In genomic region chr12:2902287-2902880, GRCh38 we compare ENCODE assay signal across 1 cellular context.
TF ChIP-seq lines count a peak whose summit lies in the region.

No MANE protein-coding gene starts in this region.

TF ChIP-seq in HEK293, 187 proteins besides CTCF, POLR2A, EP300 and RAD21 (continued from another document and continues in another):
- TF ChIP-seq ZNF214 (tag by site-specific recombination; IDR thresholded peaks at IDR 0.05; ENCODE audit: borderline replicate concordance) (no peak), SP2 (tag by site-specific recombination; IDR thresholded peaks at IDR 0.05) (no peak), ZNF114 (tag by site-specific recombination; IDR thresholded peaks at IDR 0.05) (no peak), ZNF24 (tag by site-specific recombination; IDR thresholded peaks at IDR 0.05) (no peak), ZNF530 (tag by site-specific recombination; IDR thresholded peaks at IDR 0.05; ENCODE audit: low read depth) (no peak), ZNF561 (tag by site-specific recombination; IDR thresholded peaks at IDR 0.05; ENCODE audit: borderline replicate concordance) (no peak), ZBTB1 (tag by site-specific recombination; IDR thresholded peaks at IDR 0.05) (no peak), TSHZ1 (tag by site-specific recombination; IDR thresholded peaks at IDR 0.05; ENCODE audit: borderline replicate concordance) (no peak), ZSCAN30 (tag by site-specific recombination; IDR thresholded peaks at IDR 0.05) (peak; percentile 70; the same call in 1 of the 2 replicates), ZNF157 (tag by site-specific recombination; IDR thresholded peaks at IDR 0.05) (no peak), ZSCAN16 (tag by site-specific recombination; IDR thresholded peaks at IDR 0.05) (no peak), GLIS2 (tag by site-specific recombination; IDR thresholded peaks at IDR 0.05) (no peak), ZNF423 (tag by site-specific recombination; IDR thresholded peaks at IDR 0.05) (no peak), ZNF274 (IDR thresholded peaks at IDR 0.05; ENCODE audit: low read length) (no peak), ZNF274 (tag by site-specific recombination; IDR thresholded peaks at IDR 0.05; ENCODE audit: borderline replicate concordance) (no peak), ZNF426 (tag by site-specific recombination; IDR thresholded peaks at IDR 0.05) (no peak), PRDM1 (tag by site-specific recombination; IDR thresholded peaks at IDR 0.05) (peak; percentile 53; the same call in 1 of the 2 replicates), MYNN (tag by site-specific recombination; IDR thresholded peaks at IDR 0.05; ENCODE audit: borderline replicate concordance) (no peak), TRIM28 (IDR thresholded peaks at IDR 0.05; ENCODE audit: borderline replicate concordance, low read length) (peak; percentile 96), ZNF701 (tag by site-specific recombination; IDR thresholded peaks at IDR 0.05) (no peak), ZNF132 (tag by site-specific recombination; IDR thresholded peaks at IDR 0.05; ENCODE audit: borderline replicate concordance) (no peak), ZNF654 (tag by site-specific recombination; IDR thresholded peaks at IDR 0.05; ENCODE audit: low read depth) (no peak), RBAK (tag by site-specific recombination; IDR thresholded peaks at IDR 0.05) (no peak), ZNF398 (tag by site-specific recombination; IDR thresholded peaks at IDR 0.05) (no peak), FEZF1 (tag by site-specific recombination; IDR thresholded peaks at IDR 0.05) (0 out of 2 replicates have a peak, but pooled peaks have one; percentile 16), ZNF704 (tag by site-specific recombination; IDR thresholded peaks at IDR 0.05) (no peak), ZNF776 (tag by site-specific recombination; IDR thresholded peaks at IDR 0.05; ENCODE audit: borderline replicate concordance) (no peak), ZNF785 (tag by site-specific recombination; IDR thresholded peaks at IDR 0.05) (no peak), ZNF211 (tag by site-specific recombination; IDR thresholded peaks at IDR 0.05; ENCODE audit: low read depth) (no peak), ZNF571 (tag by site-specific recombination; IDR thresholded peaks at IDR 0.05) (no peak), ZFP41 (tag by site-specific recombination; IDR thresholded peaks at IDR 0.05; ENCODE audit: borderline replicate concordance) (no peak), ZIC2 (tag by site-specific recombination; IDR thresholded peaks at IDR 0.05) (peak; percentile 93), KLF8 (tag by site-specific recombination; IDR thresholded peaks at IDR 0.05) (no peak), SCRT1 (tag by site-specific recombination; IDR thresholded peaks at IDR 0.05; ENCODE audit: borderline replicate concordance) (0 out of 2 replicates have a peak, but pooled peaks have one; percentile 26), ZNF155 (tag by site-specific recombination; IDR thresholded peaks at IDR 0.05) (no peak), SALL2 (tag by site-specific recombination; IDR thresholded peaks at IDR 0.05; ENCODE audit: borderline replicate concordance) (no peak), ZNF560 (tag by site-specific recombination; IDR thresholded peaks at IDR 0.05; ENCODE audit: borderline replicate concordance) (no peak), ZNF555 (tag by site-specific recombination; conservative IDR thresholded peaks at IDR 0.05) (no peak), ZBTB44 (tag by site-specific recombination; IDR thresholded peaks at IDR 0.05) (peak; percentile 94), ZNF16 (tag by site-specific recombination; IDR thresholded peaks at IDR 0.05; ENCODE audit: low read depth) (no peak), ZNF76 (tag by site-specific recombination; IDR thresholded peaks at IDR 0.05; ENCODE audit: borderline replicate concordance, low read depth) (no peak), ZNF626 (tag by site-specific recombination; IDR thresholded peaks at IDR 0.05) (no peak), ZNF623 (tag by site-specific recombination; IDR thresholded peaks at IDR 0.05) (no peak), BCL11B (tag by site-specific recombination; IDR thresholded peaks at IDR 0.05; ENCODE audit: low read depth) (no peak)
- TF ChIP-seq, protein P1, sequence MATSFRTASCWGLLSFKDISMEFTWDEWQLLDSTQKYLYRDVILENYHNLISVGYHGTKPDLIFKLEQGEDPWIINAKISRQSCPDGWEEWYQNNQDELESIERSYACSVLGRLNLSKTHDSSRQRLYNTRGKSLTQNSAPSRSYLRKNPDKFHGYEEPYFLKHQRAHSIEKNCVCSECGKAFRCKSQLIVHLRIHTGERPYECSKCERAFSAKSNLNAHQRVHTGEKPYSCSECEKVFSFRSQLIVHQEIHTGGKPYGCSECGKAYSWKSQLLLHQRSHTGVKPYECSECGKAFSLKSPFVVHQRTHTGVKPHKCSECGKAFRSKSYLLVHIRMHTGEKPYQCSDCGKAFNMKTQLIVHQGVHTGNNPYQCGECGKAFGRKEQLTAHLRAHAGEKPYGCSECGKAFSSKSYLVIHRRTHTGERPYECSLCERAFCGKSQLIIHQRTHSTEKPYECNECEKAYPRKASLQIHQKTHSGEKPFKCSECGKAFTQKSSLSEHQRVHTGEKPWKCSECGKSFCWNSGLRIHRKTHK (tag by site-specific recombination; IDR thresholded peaks at IDR 0.05) = no peak
- TF ChIP-seq, protein P2, sequence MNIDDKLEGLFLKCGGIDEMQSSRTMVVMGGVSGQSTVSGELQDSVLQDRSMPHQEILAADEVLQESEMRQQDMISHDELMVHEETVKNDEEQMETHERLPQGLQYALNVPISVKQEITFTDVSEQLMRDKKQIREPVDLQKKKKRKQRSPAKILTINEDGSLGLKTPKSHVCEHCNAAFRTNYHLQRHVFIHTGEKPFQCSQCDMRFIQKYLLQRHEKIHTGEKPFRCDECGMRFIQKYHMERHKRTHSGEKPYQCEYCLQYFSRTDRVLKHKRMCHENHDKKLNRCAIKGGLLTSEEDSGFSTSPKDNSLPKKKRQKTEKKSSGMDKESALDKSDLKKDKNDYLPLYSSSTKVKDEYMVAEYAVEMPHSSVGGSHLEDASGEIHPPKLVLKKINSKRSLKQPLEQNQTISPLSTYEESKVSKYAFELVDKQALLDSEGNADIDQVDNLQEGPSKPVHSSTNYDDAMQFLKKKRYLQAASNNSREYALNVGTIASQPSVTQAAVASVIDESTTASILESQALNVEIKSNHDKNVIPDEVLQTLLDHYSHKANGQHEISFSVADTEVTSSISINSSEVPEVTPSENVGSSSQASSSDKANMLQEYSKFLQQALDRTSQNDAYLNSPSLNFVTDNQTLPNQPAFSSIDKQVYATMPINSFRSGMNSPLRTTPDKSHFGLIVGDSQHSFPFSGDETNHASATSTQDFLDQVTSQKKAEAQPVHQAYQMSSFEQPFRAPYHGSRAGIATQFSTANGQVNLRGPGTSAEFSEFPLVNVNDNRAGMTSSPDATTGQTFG (tag by site-specific recombination; IDR thresholded peaks at IDR 0.05; ENCODE audit: borderline replicate concordance) = no peak
- TF ChIP-seq, protein P3, sequence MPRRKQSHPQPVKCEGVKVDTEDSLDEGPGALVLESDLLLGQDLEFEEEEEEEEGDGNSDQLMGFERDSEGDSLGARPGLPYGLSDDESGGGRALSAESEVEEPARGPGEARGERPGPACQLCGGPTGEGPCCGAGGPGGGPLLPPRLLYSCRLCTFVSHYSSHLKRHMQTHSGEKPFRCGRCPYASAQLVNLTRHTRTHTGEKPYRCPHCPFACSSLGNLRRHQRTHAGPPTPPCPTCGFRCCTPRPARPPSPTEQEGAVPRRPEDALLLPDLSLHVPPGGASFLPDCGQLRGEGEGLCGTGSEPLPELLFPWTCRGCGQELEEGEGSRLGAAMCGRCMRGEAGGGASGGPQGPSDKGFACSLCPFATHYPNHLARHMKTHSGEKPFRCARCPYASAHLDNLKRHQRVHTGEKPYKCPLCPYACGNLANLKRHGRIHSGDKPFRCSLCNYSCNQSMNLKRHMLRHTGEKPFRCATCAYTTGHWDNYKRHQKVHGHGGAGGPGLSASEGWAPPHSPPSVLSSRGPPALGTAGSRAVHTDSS (tag by site-specific recombination; IDR thresholded peaks at IDR 0.05) = no peak
- TF ChIP-seq, protein P4, sequence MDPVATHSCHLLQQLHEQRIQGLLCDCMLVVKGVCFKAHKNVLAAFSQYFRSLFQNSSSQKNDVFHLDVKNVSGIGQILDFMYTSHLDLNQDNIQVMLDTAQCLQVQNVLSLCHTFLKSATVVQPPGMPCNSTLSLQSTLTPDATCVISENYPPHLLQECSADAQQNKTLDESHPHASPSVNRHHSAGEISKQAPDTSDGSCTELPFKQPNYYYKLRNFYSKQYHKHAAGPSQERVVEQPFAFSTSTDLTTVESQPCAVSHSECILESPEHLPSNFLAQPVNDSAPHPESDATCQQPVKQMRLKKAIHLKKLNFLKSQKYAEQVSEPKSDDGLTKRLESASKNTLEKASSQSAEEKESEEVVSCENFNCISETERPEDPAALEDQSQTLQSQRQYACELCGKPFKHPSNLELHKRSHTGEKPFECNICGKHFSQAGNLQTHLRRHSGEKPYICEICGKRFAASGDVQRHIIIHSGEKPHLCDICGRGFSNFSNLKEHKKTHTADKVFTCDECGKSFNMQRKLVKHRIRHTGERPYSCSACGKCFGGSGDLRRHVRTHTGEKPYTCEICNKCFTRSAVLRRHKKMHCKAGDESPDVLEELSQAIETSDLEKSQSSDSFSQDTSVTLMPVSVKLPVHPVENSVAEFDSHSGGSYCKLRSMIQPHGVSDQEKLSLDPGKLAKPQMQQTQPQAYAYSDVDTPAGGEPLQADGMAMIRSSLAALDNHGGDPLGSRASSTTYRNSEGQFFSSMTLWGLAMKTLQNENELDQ (tag by site-specific recombination; IDR thresholded peaks at IDR 0.05; ENCODE audit: low read depth) = no peak
